Comparison of ENCODE assay signal across 8 cellular contexts in the genomic region with DNA sequence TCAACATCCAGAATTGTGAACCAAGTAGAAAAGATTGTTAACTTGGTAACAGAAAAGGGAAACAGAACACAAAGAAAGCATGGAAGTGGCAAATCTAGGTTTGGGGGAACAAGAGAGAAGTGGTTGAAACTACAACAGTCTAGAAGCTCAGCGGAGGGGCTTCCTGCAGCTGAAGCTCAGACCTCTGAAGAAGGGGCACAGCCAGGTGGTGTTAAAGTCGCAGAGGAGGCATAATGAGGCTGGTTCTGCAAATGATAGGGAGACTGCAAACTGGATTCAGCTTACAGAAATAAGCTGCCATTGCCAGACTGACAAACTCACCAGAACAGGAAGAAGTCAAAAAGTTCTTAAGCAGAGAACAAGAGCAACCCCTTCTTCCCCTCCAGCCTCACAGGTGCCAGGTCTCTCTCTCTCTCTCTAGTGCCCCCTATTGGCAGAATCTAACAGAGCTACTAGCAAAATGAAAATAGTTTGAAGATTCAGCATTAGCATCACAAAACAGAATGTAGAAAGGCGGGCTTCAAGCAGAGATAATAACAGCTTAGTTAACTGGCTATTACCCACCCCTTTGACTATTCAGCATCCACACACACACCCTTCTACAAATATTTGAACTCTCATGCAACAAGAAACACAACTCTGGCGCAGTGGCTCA.
DNase-seq lines count a peak whose midpoint lies in the region; ATAC-seq and TF ChIP-seq lines count a peak whose summit lies in the region.

No MANE protein-coding gene starts in this region.

- peak; percentile 30 for DNase-seq in Ammon's horn (ENCODE audit: low spot score)
- DNase-seq in SHP77 treated with DMSO at 0.1 percent for 48 hours (lab: John Stamatoyannopoulos, UW): peak; percentile 4
- DNase-seq in fibroblast of mammary gland (ENCODE audit: low read depth): peak; percentile 34
- no peak for DNase-seq in stimulated activated CD4-positive, alpha-beta T cell treated with anti-CD3 and anti-CD28 coated beads, Interleukin-1b, Interleukin-23, amount 100 ng/mL, for 48 hours
- DNase-seq in NCI-H1105 treated with DMSO at 0.1 percent for 48 hours (lab: John Stamatoyannopoulos, UW): no peak

- peak overlapping the region; percentile 64 for H3K27ac ChIP-seq in temporal lobe (ENCODE audit: low read depth, low read length)

- ATAC-seq in GM18517 (IDR thresholded peaks at IDR 0.05; ENCODE audit: unreplicated experiment) (peak; percentile 67), HG03097 (IDR thresholded peaks at IDR 0.05; ENCODE audit: low FRiP score, unreplicated experiment) (peak; percentile 60)

- no peak overlapping the region for H3K4me3 ChIP-seq in fibroblast of mammary gland (ENCODE audit: control insufficient read depth, low read depth, low read length)

- TF ChIP-seq CTCF in fibroblast of mammary gland (conservative IDR thresholded peaks at IDR 0.05; ENCODE audit: control insufficient read depth, insufficient read depth, low read depth, low read length): peak; percentile 61

Comparison
In these comparisons a context has a peak if more than half of its experiments do, and no peak if none do; other contexts are left out.
1. DNase-seq: peak in Ammon's horn (single experiment), SHP77 treated with DMSO at 0.1 percent for 48 hours (single experiment) and fibroblast of mammary gland (single experiment); none in stimulated activated CD4-positive, alpha-beta T cell treated with anti-CD3 and anti-CD28 coated beads, Interleukin-1b, Interleukin-23, amount 100 ng/mL, for 48 hours (single experiment) and NCI-H1105 treated with DMSO at 0.1 percent for 48 hours (single experiment).